9 cellular contexts compared by ENCODE assay signal in genomic region chr6:159008656-159009288, GRCh38. TPM values are rescaled to one million over a fixed set of nuclear protein-coding genes. Genes with fewer than 3 reads are reported as not detected.
DNase-seq lines count a peak whose midpoint lies in the region; ATAC-seq and TF ChIP-seq lines count a peak whose summit lies in the region.
"Had no signal": no experiment of that assay in that cellular context is flagged by ENCODE, and none has a peak within 500 bp of the region (broad histone marks: within the 10 kb centered on the region; RNA-seq: fewer than 3 reads in every experiment).

No MANE protein-coding gene starts in this region.

- no peaks in the 10 kb centered on the region for H3K9me3 Mint-ChIP-seq in CD8-positive, alpha-beta T cell
- H3K9me3 Mint-ChIP-seq in activated B cell treated with CpG ODN at 0.5 μM for 24 hours = no peaks in the 10 kb centered on the region

- H3K9me3 ChIP-seq in CD8-positive, alpha-beta T cell (ENCODE audit: low read length) = no peaks in the 10 kb centered on the region
- no peaks in the 10 kb centered on the region for H3K9me3 ChIP-seq in KOPT-K1 (ENCODE audit: insufficient read depth, low read length, poor library complexity, severe bottlenecking)
- no peaks in the 10 kb centered on the region for H3K9me3 ChIP-seq in left ventricle myocardium inferior (replicated peaks)
- no peaks in the 10 kb centered on the region for H3K9me3 ChIP-seq in thyroid gland
- H3K9me3 ChIP-seq: SJCRH30 had no signal

- peaks cover 6% of the 10 kb centered on the region for H3K4me1 ChIP-seq in CD8-positive, alpha-beta T cell (ENCODE audit: insufficient read depth, low read length)
- H3K4me1 ChIP-seq in left ventricle myocardium inferior = peaks cover 5% of the 10 kb centered on the region
- no peaks in the 10 kb centered on the region for H3K4me1 ChIP-seq in thyroid gland

- peaks cover 36% of the 10 kb centered on the region for H3K4me1 Mint-ChIP-seq in CD8-positive, alpha-beta T cell (ENCODE audit: low read depth)
- peaks cover 41% of the 10 kb centered on the region for H3K4me1 Mint-ChIP-seq in activated B cell treated with CpG ODN at 0.5 μM for 24 hours

- H3K27me3 Mint-ChIP-seq in CD8-positive, alpha-beta T cell (ENCODE audit: low read depth) = no peaks in the 10 kb centered on the region
- H3K27me3 Mint-ChIP-seq in activated B cell treated with CpG ODN at 0.5 μM for 24 hours = no peaks in the 10 kb centered on the region

- TF ChIP-seq POLR2A in thyroid gland (IDR thresholded peaks at IDR 0.05) = no peak

- no peak overlapping the region for H3K27ac ChIP-seq in CD8-positive, alpha-beta T cell (ENCODE audit: low read depth, low read length)
- H3K27ac ChIP-seq in KOPT-K1 (ENCODE audit: low read depth, low read length, poor library complexity, severe bottlenecking) (peak overlapping the region; percentile 65), left ventricle myocardium inferior (replicated peaks) (no peak overlapping the region), thyroid gland (no peak overlapping the region)
- H3K27ac ChIP-seq: SJCRH30 had no signal

- POLR2A ChIA-PET in CD8-positive, alpha-beta T cell (lab: Charles Lee) = interaction anchor here (0.7 to 1.7 kb wide), 12 partner anchors 9 to 142 kb away, joined by 3 to 9 read pairs (median 4); no protein-coding TSS in a partner anchor
- POLR2A ChIA-PET in activated B cell treated with CpG ODN at 0.5 μM for 24 hours (lab: Charles Lee) = interaction anchor here (0.6 to 8.9 kb wide), 15 partner anchors 8 to 126 kb away, joined by 3 to 123 read pairs (median 7); partner anchors contain the start of genes RSPH3 and TAGAP

- peak overlapping the region; percentile 67 for H3K4me3 Mint-ChIP-seq in CD8-positive, alpha-beta T cell
- peak overlapping the region; percentile 5 for H3K4me3 Mint-ChIP-seq in activated B cell treated with CpG ODN at 0.5 μM for 24 hours

- 78 to 83% methylated on average over 10 of the region's 10 CpGs for WGBS in thyroid gland, 2 donors

- CTCF ChIA-PET in CD8-positive, alpha-beta T cell (lab: Charles Lee) = interaction anchor here (0.7 to 26.2 kb wide), 25 partner anchors 9 to 346 kb away, joined by 3 to 497 read pairs (median 4); partner anchors contain the start of genes RSPH3 and TAGAP
- CTCF ChIA-PET in activated B cell treated with CpG ODN at 0.5 μM for 24 hours (lab: Charles Lee) = interaction anchor here (0.6 to 13.1 kb wide), 27 partner anchors 9 to 844 kb away, joined by 3 to 409 read pairs (median 6); partner anchors contain the start of genes RSPH3 and TAGAP

- intact Hi-C loops in CD8-positive, alpha-beta T cell (cut with DNase I, micrococcal nuclease) = loop anchor here (1.0 to 2.0 kb wide), 4 partner anchors 34 to 126 kb away; no protein-coding TSS in a partner anchor
- intact Hi-C loops in activated B cell treated with CpG ODN at 0.5 μM for 24 hours (cut with micrococcal nuclease) (loop anchor here (1.0 to 5.0 kb wide), 6 partner anchors 34 to 644 kb away; no protein-coding TSS in a partner anchor), left ventricle myocardium inferior (cut with micrococcal nuclease) (loop anchor here (10.0 kb wide), 1 partner anchor 126 kb away; no protein-coding TSS in a partner anchor), thyroid gland (cut with DNase I) (loop anchor here (10.0 kb wide), 1 partner anchor 126 kb away; no protein-coding TSS in a partner anchor)

- peak overlapping the region; percentile 12 for H3K27ac Mint-ChIP-seq in CD8-positive, alpha-beta T cell
- peak overlapping the region; percentile 24 for H3K27ac Mint-ChIP-seq in activated B cell treated with CpG ODN at 0.5 μM for 24 hours

- H3K4me3 ChIP-seq in CD8-positive, alpha-beta T cell (ENCODE audit: low read depth, low read length) = no peak overlapping the region
- H3K4me3 ChIP-seq in left ventricle myocardium inferior (no peak overlapping the region), thyroid gland (replicated peaks in 1 of 3) (no peak overlapping the region)
- H3K4me3 ChIP-seq: SJCRH30 had no signal

- no peaks in the 10 kb centered on the region for H3K27me3 ChIP-seq in CD8-positive, alpha-beta T cell (ENCODE audit: insufficient read depth, low read length)
- H3K27me3 ChIP-seq in left ventricle myocardium inferior (ENCODE audit: low read depth) = no peaks in the 10 kb centered on the region
- H3K27me3 ChIP-seq in thyroid gland = no peaks in the 10 kb centered on the region
- H3K27me3 ChIP-seq: SJCRH30 had no signal

- peak; percentile 78 for ATAC-seq in CD8-positive, alpha-beta T cell
- ATAC-seq in GM19035 (IDR thresholded peaks at IDR 0.05; ENCODE audit: unreplicated experiment) (peak; percentile 74), activated B cell treated with CpG ODN at 0.5 μM for 24 hours (ENCODE audit: low read depth) (peak; percentile 74), GM21528 (IDR thresholded peaks at IDR 0.05; ENCODE audit: low FRiP score, unreplicated experiment) (no peak)

- peak in 1 of 7 experiments; percentile 58 for DNase-seq in CD8-positive, alpha-beta T cell
- DNase-seq in activated B cell treated with CpG ODN at 0.5 μM for 24 hours = no peak
- DNase-seq in left ventricle myocardium inferior = no peak
- DNase-seq in thyroid gland = no peak
- no peak for DNase-seq in COLO668 (lab: John Stamatoyannopoulos, UW; ENCODE audit: unreplicated experiment)

- peak; percentile 73 for TF ChIP-seq CTCF in CD8-positive, alpha-beta T cell (IDR thresholded peaks at IDR 0.05)
- TF ChIP-seq CTCF in activated B cell treated with CpG ODN at 0.5 μM for 24 hours (IDR thresholded peaks at IDR 0.05) = no peak
- peak; percentile 58 for TF ChIP-seq CTCF in left ventricle myocardium inferior (IDR thresholded peaks at IDR 0.05; ENCODE audit: borderline replicate concordance)
- peak; percentile 14 to 55 (median 36) for TF ChIP-seq CTCF in thyroid gland (IDR thresholded peaks at IDR 0.05)

- no peaks in the 10 kb centered on the region for H3K36me3 ChIP-seq in CD8-positive, alpha-beta T cell (ENCODE audit: insufficient read depth, low read length)
- H3K36me3 ChIP-seq in KOPT-K1 (ENCODE audit: insufficient read depth, low read length) (no peaks in the 10 kb centered on the region), left ventricle myocardium inferior (no peaks in the 10 kb centered on the region), thyroid gland (no peaks in the 10 kb centered on the region)
- H3K36me3 ChIP-seq: SJCRH30 had no signal

- H3K36me3 Mint-ChIP-seq in CD8-positive, alpha-beta T cell = peaks cover 5% of the 10 kb centered on the region
- no peaks in the 10 kb centered on the region for H3K36me3 Mint-ChIP-seq in activated B cell treated with CpG ODN at 0.5 μM for 24 hours (ENCODE audit: low read depth)

RNA-seq across cellular contexts. Expression of gene RSPH3, which starts 8.8 kb away (rescaled TPM):
- under 1 TPM; 0.52 to 0.83 TPM for total RNA-seq in CD8-positive, alpha-beta T cell
- total RNA-seq in activated B cell treated with CpG ODN at 0.5 μM for 24 hours (1.9 and 2.4 TPM in 2 replicates), left ventricle myocardium inferior (11.9 TPM), thyroid gland (10 to 100 TPM; 16.8 to 22.5 (median 20.2) TPM)

RNA-seq across cellular contexts. Expression of gene TAGAP, which starts 36.0 kb away (rescaled TPM):
- 100 to 1,000 TPM; 136 to 137 TPM for total RNA-seq in CD8-positive, alpha-beta T cell
- 129 TPM in 2 replicates for total RNA-seq in activated B cell treated with CpG ODN at 0.5 μM for 24 hours
- total RNA-seq in left ventricle myocardium inferior = 1.2 TPM
- 1 to 10 TPM; 1.1 to 3.7 (median 1.7) TPM for total RNA-seq in thyroid gland

Comparison
In these comparisons a context has a peak if more than half of its experiments do, and no peak if none do; other contexts are left out.
1. RNA of gene TAGAP, which starts 36.0 kb away (total RNA-seq): 136 to 137 TPM in CD8-positive, alpha-beta T cell and 129 TPM in activated B cell treated with CpG ODN at 0.5 μM for 24 hours; 1.1 to 3.7 TPM in thyroid gland and 1.2 TPM in left ventricle myocardium inferior (single experiment); every median in the first group is over 10 times any median in the second.